ENCODE assay signal across 3 cellular contexts in the genomic region with DNA sequence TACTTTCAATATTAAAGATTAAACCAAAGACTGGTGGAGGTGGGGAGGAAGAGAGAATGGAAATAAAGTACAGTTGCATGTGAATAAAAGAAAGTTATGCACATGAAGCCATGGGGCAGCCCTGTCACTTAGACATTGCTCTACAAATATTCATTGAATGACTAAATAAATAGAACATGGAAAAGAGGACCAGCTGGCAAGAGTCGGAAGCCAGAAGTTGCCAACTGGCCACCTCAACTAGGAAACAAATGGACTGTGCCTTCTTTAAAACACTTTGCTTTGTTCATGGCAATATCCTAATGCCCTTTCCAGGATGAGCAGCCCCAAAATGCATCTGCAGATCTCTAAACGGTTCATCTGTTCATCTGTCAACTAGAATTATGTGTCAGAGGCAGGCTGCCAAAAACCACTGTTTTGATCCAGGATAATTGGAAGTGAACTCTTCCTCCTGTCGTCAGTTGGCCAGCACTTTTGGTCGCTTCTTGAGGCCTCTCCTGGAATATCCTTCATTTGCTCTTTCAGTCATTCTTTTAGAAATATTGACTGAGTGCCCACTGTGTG.
A peak's percentile ranks its signal among the peaks of the same experiment; 100 is the strongest.
TF ChIP-seq lines count a peak whose summit lies in the region.

No MANE protein-coding gene starts in this region.

TF ChIP-seq in IMR-90, 13 proteins besides CTCF, POLR2A, EP300 and RAD21 (continued from another document):
- TF ChIP-seq MAZ (IDR thresholded peaks at IDR 0.05; ENCODE audit: borderline replicate concordance, low read depth, low read length) = no peak

TF ChIP-seq in SK-N-SH treated with all-trans-retinoic acid at 6 μM for 48 hours, 23 proteins besides CTCF, POLR2A, EP300 and RAD21 (continued from another document):
- TF ChIP-seq TOX (CRISPR knock-in tag; IDR thresholded peaks at IDR 0.05; ENCODE audit: borderline replicate concordance) = no peak
- TF ChIP-seq, protein P1, sequence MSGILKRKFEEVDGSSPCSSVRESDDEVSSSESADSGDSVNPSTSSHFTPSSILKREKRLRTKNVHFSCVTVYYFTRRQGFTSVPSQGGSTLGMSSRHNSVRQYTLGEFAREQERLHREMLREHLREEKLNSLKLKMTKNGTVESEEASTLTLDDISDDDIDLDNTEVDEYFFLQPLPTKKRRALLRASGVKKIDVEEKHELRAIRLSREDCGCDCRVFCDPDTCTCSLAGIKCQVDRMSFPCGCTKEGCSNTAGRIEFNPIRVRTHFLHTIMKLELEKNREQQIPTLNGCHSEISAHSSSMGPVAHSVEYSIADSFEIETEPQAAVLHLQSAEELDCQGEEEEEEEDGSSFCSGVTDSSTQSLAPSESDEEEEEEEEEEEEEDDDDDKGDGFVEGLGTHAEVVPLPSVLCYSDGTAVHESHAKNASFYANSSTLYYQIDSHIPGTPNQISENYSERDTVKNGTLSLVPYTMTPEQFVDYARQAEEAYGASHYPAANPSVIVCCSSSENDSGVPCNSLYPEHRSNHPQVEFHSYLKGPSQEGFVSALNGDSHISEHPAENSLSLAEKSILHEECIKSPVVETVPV (CRISPR knock-in tag; IDR thresholded peaks at IDR 0.05) = no peak
- no peak for TF ChIP-seq ARNTL (CRISPR knock-in tag; IDR thresholded peaks at IDR 0.05; ENCODE audit: borderline replicate concordance, low read depth)
- TF ChIP-seq ISL1 (CRISPR knock-in tag; IDR thresholded peaks at IDR 0.05) = peak; percentile 34; the same call in 1 of the 2 replicates
- TF ChIP-seq, protein P2, sequence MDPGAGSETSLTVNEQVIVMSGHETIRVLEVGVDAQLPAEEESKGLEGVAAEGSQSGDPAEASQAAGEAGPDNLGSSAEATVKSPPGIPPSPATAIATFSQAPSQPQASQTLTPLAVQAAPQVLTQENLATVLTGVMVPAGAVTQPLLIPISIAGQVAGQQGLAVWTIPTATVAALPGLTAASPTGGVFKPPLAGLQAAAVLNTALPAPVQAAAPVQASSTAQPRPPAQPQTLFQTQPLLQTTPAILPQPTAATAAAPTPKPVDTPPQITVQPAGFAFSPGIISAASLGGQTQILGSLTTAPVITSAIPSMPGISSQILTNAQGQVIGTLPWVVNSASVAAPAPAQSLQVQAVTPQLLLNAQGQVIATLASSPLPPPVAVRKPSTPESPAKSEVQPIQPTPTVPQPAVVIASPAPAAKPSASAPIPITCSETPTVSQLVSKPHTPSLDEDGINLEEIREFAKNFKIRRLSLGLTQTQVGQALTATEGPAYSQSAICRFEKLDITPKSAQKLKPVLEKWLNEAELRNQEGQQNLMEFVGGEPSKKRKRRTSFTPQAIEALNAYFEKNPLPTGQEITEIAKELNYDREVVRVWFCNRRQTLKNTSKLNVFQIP (CRISPR knock-in tag; IDR thresholded peaks at IDR 0.05; ENCODE audit: borderline replicate concordance, low read depth) = no peak
- TF ChIP-seq ZFP30 (CRISPR knock-in tag; IDR thresholded peaks at IDR 0.05) = no peak

TF ChIP-seq in WTC11, 78 proteins besides CTCF, POLR2A, EP300 and RAD21:
- no peak for TF ChIP-seq ZNF219 (CRISPR knock-in tag; IDR thresholded peaks at IDR 0.05; ENCODE audit: borderline replicate concordance)
- no peak for TF ChIP-seq ZNF396 (CRISPR knock-in tag; IDR thresholded peaks at IDR 0.05; ENCODE audit: borderline replicate concordance)
- TF ChIP-seq ZNF232 (CRISPR knock-in tag; IDR thresholded peaks at IDR 0.05) = no peak
- TF ChIP-seq, protein P3, sequence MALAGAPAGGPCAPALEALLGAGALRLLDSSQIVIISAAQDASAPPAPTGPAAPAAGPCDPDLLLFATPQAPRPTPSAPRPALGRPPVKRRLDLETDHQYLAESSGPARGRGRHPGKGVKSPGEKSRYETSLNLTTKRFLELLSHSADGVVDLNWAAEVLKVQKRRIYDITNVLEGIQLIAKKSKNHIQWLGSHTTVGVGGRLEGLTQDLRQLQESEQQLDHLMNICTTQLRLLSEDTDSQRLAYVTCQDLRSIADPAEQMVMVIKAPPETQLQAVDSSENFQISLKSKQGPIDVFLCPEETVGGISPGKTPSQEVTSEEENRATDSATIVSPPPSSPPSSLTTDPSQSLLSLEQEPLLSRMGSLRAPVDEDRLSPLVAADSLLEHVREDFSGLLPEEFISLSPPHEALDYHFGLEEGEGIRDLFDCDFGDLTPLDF (CRISPR knock-in tag; IDR thresholded peaks at IDR 0.05) = no peak
- TF ChIP-seq ETV6 (CRISPR knock-in tag; IDR thresholded peaks at IDR 0.05) = no peak
- no peak for TF ChIP-seq ZBTB21 (CRISPR knock-in tag; IDR thresholded peaks at IDR 0.05; ENCODE audit: borderline replicate concordance)
- no peak for TF ChIP-seq GABPB1 (CRISPR knock-in tag; IDR thresholded peaks at IDR 0.05)
- no peak for TF ChIP-seq NFATC4 (CRISPR knock-in tag; IDR thresholded peaks at IDR 0.05)
- TF ChIP-seq, protein P4, sequence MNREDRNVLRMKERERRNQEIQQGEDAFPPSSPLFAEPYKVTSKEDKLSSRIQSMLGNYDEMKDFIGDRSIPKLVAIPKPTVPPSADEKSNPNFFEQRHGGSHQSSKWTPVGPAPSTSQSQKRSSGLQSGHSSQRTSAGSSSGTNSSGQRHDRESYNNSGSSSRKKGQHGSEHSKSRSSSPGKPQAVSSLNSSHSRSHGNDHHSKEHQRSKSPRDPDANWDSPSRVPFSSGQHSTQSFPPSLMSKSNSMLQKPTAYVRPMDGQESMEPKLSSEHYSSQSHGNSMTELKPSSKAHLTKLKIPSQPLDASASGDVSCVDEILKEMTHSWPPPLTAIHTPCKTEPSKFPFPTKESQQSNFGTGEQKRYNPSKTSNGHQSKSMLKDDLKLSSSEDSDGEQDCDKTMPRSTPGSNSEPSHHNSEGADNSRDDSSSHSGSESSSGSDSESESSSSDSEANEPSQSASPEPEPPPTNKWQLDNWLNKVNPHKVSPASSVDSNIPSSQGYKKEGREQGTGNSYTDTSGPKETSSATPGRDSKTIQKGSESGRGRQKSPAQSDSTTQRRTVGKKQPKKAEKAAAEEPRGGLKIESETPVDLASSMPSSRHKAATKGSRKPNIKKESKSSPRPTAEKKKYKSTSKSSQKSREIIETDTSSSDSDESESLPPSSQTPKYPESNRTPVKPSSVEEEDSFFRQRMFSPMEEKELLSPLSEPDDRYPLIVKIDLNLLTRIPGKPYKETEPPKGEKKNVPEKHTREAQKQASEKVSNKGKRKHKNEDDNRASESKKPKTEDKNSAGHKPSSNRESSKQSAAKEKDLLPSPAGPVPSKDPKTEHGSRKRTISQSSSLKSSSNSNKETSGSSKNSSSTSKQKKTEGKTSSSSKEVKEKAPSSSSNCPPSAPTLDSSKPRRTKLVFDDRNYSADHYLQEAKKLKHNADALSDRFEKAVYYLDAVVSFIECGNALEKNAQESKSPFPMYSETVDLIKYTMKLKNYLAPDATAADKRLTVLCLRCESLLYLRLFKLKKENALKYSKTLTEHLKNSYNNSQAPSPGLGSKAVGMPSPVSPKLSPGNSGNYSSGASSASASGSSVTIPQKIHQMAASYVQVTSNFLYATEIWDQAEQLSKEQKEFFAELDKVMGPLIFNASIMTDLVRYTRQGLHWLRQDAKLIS (CRISPR knock-in tag; IDR thresholded peaks at IDR 0.05; ENCODE audit: borderline replicate concordance) = no peak
- no peak for TF ChIP-seq IRF2 (CRISPR knock-in tag; IDR thresholded peaks at IDR 0.05; ENCODE audit: borderline replicate concordance, low read depth)
- TF ChIP-seq JUN (CRISPR knock-in tag; IDR thresholded peaks at IDR 0.05) = no peak
- TF ChIP-seq RELA (CRISPR knock-in tag; IDR thresholded peaks at IDR 0.05; ENCODE audit: borderline replicate concordance) = no peak
- TF ChIP-seq, protein P5, sequence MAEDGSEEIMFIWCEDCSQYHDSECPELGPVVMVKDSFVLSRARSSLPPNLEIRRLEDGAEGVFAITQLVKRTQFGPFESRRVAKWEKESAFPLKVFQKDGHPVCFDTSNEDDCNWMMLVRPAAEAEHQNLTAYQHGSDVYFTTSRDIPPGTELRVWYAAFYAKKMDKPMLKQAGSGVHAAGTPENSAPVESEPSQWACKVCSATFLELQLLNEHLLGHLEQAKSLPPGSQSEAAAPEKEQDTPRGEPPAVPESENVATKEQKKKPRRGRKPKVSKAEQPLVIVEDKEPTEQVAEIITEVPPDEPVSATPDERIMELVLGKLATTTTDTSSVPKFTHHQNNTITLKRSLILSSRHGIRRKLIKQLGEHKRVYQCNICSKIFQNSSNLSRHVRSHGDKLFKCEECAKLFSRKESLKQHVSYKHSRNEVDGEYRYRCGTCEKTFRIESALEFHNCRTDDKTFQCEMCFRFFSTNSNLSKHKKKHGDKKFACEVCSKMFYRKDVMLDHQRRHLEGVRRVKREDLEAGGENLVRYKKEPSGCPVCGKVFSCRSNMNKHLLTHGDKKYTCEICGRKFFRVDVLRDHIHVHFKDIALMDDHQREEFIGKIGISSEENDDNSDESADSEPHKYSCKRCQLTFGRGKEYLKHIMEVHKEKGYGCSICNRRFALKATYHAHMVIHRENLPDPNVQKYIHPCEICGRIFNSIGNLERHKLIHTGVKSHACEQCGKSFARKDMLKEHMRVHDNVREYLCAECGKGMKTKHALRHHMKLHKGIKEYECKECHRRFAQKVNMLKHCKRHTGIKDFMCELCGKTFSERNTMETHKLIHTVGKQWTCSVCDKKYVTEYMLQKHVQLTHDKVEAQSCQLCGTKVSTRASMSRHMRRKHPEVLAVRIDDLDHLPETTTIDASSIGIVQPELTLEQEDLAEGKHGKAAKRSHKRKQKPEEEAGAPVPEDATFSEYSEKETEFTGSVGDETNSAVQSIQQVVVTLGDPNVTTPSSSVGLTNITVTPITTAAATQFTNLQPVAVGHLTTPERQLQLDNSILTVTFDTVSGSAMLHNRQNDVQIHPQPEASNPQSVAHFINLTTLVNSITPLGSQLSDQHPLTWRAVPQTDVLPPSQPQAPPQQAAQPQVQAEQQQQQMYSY (CRISPR knock-in tag; IDR thresholded peaks at IDR 0.05) = no peak
- no peak for TF ChIP-seq PRRX2 (CRISPR knock-in tag; IDR thresholded peaks at IDR 0.05)
- no peak for TF ChIP-seq EMX1 (CRISPR knock-in tag; IDR thresholded peaks at IDR 0.05)
- no peak for TF ChIP-seq CREB1 (CRISPR knock-in tag; IDR thresholded peaks at IDR 0.05)
- TF ChIP-seq, protein P6, sequence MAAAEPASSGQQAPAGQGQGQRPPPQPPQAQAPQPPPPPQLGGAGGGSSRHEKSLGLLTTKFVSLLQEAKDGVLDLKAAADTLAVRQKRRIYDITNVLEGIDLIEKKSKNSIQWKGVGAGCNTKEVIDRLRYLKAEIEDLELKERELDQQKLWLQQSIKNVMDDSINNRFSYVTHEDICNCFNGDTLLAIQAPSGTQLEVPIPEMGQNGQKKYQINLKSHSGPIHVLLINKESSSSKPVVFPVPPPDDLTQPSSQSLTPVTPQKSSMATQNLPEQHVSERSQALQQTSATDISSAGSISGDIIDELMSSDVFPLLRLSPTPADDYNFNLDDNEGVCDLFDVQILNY (CRISPR knock-in tag; IDR thresholded peaks at IDR 0.05) = no peak
- TF ChIP-seq, protein P7, sequence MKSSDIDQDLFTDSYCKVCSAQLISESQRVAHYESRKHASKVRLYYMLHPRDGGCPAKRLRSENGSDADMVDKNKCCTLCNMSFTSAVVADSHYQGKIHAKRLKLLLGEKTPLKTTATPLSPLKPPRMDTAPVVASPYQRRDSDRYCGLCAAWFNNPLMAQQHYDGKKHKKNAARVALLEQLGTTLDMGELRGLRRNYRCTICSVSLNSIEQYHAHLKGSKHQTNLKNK (CRISPR knock-in tag; IDR thresholded peaks at IDR 0.05) = no peak
- TF ChIP-seq CREM (CRISPR knock-in tag; IDR thresholded peaks at IDR 0.05) = no peak
- TF ChIP-seq JAZF1 (CRISPR knock-in tag; IDR thresholded peaks at IDR 0.05) = no peak
